Comparison of ENCODE assay signal across 17 cellular contexts in the genomic region with DNA sequence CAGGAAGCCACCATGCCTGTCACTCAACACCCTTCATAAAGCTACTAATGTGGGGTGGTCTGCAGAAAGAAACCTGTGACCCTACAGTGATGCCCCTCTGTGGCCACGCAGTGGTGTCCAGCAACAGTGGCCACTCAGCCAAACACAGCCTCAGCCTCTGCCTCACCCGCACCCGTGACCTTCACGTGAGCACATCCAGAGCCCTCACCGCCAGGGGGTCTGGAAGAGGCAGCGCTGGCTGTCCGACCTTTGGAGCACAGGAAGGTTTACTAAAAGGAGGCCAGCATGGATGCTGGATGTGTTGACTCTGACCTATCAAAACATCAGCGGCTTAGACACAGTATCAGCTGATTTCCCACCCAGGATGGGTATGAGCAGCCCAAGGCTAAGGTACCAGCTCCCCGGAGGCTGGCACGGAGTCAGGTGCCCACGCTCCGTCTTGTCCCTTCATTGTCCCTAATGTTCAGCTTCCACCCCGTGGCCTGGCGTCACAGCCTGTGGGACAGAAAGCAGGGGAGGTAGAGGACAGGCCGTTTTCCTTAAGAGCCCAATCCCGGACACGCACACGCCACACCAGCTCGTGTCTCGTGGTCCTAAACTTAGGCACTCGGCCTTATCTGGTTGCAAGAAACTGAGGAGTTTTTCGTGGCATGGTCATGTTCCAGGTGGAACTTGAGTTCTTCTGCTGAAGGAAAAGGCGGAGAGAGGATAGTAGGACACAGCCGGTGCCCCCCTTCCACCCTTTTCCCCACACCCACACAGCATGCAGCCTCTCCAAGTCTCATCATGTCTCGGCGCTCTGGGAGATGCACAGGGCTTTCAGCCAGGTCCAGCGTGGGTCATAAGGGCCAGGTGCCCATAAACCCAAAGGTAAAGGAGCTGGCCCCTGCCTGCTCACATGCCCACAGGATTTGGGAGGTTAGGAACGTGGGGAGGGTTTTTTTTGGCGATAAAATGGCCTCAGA.
"Had no signal": no experiment of that assay in that cellular context is flagged by ENCODE, and none has a peak within 500 bp of the region (broad histone marks: within the 10 kb centered on the region; RNA-seq: fewer than 3 reads in every experiment).

No MANE protein-coding gene starts in this region.

- H3K27ac Mint-ChIP-seq: activated T-helper 2 cell treated with anti-CD3 and anti-CD28 coated beads, Interferon-gamma antibody, Interleukin-2, Interleukin-4, amounts not matched to agents 10 μg/mL and 5 μg/mL and 100 μg/mL, durations not matched to agents 14 hours and 24 hours and 36 hours; neural progenitor cell; T-helper 1 cell treated with Interleukin-12 subunit alpha and Interleukin-12 subunit beta and Interleukin-4 antibody, amounts not matched to agents 30 μg/mL and 1 μg/mL, for 36 hours; type B pancreatic cell had no signal

- H3K9me3 ChIP-seq: body of pancreas, psoas muscle, stomach had no signal

- H3K36me3 ChIP-seq: neural progenitor cell had no signal

- H3K27me3 ChIP-seq: body of pancreas, neural progenitor cell, stomach had no signal

- H3K27ac ChIP-seq: neural progenitor cell, psoas muscle, stomach, VCaP had no signal

- H3K9me3 Mint-ChIP-seq: activated T-helper 2 cell treated with anti-CD3 and anti-CD28 coated beads, Interferon-gamma antibody, Interleukin-2, Interleukin-4, amounts not matched to agents 10 μg/mL and 5 μg/mL and 100 μg/mL, durations not matched to agents 14 hours and 24 hours and 36 hours; neural progenitor cell; T-helper 1 cell treated with Interleukin-12 subunit alpha and Interleukin-12 subunit beta and Interleukin-4 antibody, amounts not matched to agents 30 μg/mL and 1 μg/mL, for 36 hours; type B pancreatic cell had no signal

- H3K4me1 Mint-ChIP-seq: neural progenitor cell had no signal

- DNase-seq: activated CD4-positive, alpha-beta T cell treated with anti-CD3 and anti-CD28 coated beads, Interleukin-2, amount 50 U/mL, for 1 hour; activated CD4-positive, CD25-positive, alpha-beta regulatory T cell treated with anti-CD3 and anti-CD28 coated beads, Interleukin-2, amount 50 U/mL, for 72 hours; activated T-cell treated with anti-CD3 and anti-CD28 coated beads for 4 hours; foreskin melanocyte; hippocampal formation; right cardiac atrium; small intestine; stimulated activated CD4-positive, alpha-beta T cell treated with anti-CD3 and anti-CD28 coated beads, Interleukin-4, amount 100 ng/mL, for 1 hour; stomach had no signal

- H3K4me2 ChIP-seq: neural progenitor cell had no signal

- H3K9ac ChIP-seq: neural progenitor cell had no signal

- H3K4me3 ChIP-seq: body of pancreas, neural progenitor cell, psoas muscle, stomach had no signal

- H3K27me3 Mint-ChIP-seq: activated naive CD8-positive, alpha-beta T cell; type B pancreatic cell had no signal

- H3K4me1 ChIP-seq: neural progenitor cell, psoas muscle, stomach had no signal

- H3K4me3 Mint-ChIP-seq: activated naive CD8-positive, alpha-beta T cell; neural progenitor cell; T-helper 1 cell treated with Interleukin-12 subunit alpha and Interleukin-12 subunit beta and Interleukin-4 antibody, amounts not matched to agents 30 μg/mL and 1 μg/mL, for 36 hours; type B pancreatic cell had no signal

- ATAC-seq: body of pancreas had no signal
